ENCODE assay signal across 20 cellular contexts in genomic region chr6:157119502-157120027, GRCh38.
DNase-seq lines count a peak whose midpoint lies in the region; ATAC-seq and TF ChIP-seq lines count a peak whose summit lies in the region.
"Had no signal": no experiment of that assay in that cellular context is flagged by ENCODE, and none has a peak within 500 bp of the region (broad histone marks: within the 10 kb centered on the region; RNA-seq: fewer than 3 reads in every experiment).

No MANE protein-coding gene starts in this region.

- H3K4me1 ChIP-seq in cardiac muscle cell (ENCODE audit: low read depth) (peaks cover 10% of the 10 kb centered on the region), body of pancreas (no peaks in the 10 kb centered on the region)
- no peaks in the 10 kb centered on the region for H3K4me1 ChIP-seq in CD8-positive, alpha-beta T cell (ENCODE audit: insufficient read depth, low read length)

- DNase-seq in cardiac muscle cell (ENCODE audit: low read depth in 1 of 2, low spot score in 1 of 2), result no peak
- no peak for DNase-seq in Right ventricle myocardium inferior (ENCODE audit: missing footprints)
- no peak for DNase-seq in memory B cell (ENCODE audit: low spot score in 2 of 2)
- no peak for DNase-seq in stimulated activated naive B cell treated with anti-CD40 and anti-IgM and Interleukin-4, amounts not matched to agents 10 μg/mL and 1 μg/mL and 100 μg/mL, for 72 hours
- DNase-seq in DMS153 treated with DMSO at 0.1 percent for 48 hours (lab: John Stamatoyannopoulos, UW; ENCODE audit: unreplicated experiment), result no peak
- no peak for DNase-seq in body of pancreas
- DNase-seq in CD8-positive, alpha-beta T cell, result no peak
- DNase-seq: BE2C; CD4-positive, alpha-beta T cell; H7; MM.1S; NCI-H1105; NCI-H2081; NCI-H510A; NCI-H748 treated with DMSO at 0.1 percent for 48 hours; NK-92 treated with Interleukin-12 subunit alpha and Interleukin-12 subunit beta, amount 100 ng/mL, for 24 hours; Right ventricle myocardium superior had no signal

- CTCF ChIA-PET in CD8-positive, alpha-beta T cell (lab: Charles Lee), result no interaction called here

- TF ChIP-seq POLR2A in body of pancreas (IDR thresholded peaks at IDR 0.05), result no peak

- ATAC-seq in Right ventricle myocardium inferior (no peak), memory B cell (ENCODE audit: low read depth) (no peak), body of pancreas (no peak)
- no peak for ATAC-seq in activated T-helper 17 cell treated with anti-CD3 and anti-CD28 coated beads, Interleukin-2, amount 50 U/mL, for 72 hours (replicated peaks)
- ATAC-seq in stimulated activated naive B cell treated with anti-CD40 and anti-IgM and Interleukin-4, amounts not matched to agents 10 μg/mL and 1 μg/mL and 100 μg/mL, for 72 hours (replicated peaks), result no peak
- ATAC-seq in CD8-positive, alpha-beta T cell, result no peak

- H3K27ac Mint-ChIP-seq in activated T-helper 17 cell treated with anti-CD3 and anti-CD28 coated beads, Interleukin-2, amount 50 U/mL, for 72 hours, result peak overlapping the region; percentile 1
- H3K27ac Mint-ChIP-seq in memory B cell, result peak overlapping the region; percentile 18
- peak overlapping the region; percentile 39 for H3K27ac Mint-ChIP-seq in stimulated activated naive B cell treated with anti-CD40 and anti-IgM and Interleukin-4, amounts not matched to agents 10 μg/mL and 1 μg/mL and 100 μg/mL, for 72 hours
- H3K27ac Mint-ChIP-seq in CD8-positive, alpha-beta T cell, result no peak overlapping the region
- H3K27ac Mint-ChIP-seq: CD4-positive, alpha-beta T cell had no signal

- no peak overlapping the region for H3K4me3 Mint-ChIP-seq in activated T-helper 17 cell treated with anti-CD3 and anti-CD28 coated beads, Interleukin-2, amount 50 U/mL, for 72 hours
- no peak overlapping the region for H3K4me3 Mint-ChIP-seq in memory B cell
- no peak overlapping the region for H3K4me3 Mint-ChIP-seq in stimulated activated naive B cell treated with anti-CD40 and anti-IgM and Interleukin-4, amounts not matched to agents 10 μg/mL and 1 μg/mL and 100 μg/mL, for 72 hours
- H3K4me3 Mint-ChIP-seq in CD8-positive, alpha-beta T cell, result no peak overlapping the region
- H3K4me3 Mint-ChIP-seq: CD4-positive, alpha-beta T cell had no signal

- no peaks in the 10 kb centered on the region for H3K9me3 Mint-ChIP-seq in activated T-helper 17 cell treated with anti-CD3 and anti-CD28 coated beads, Interleukin-2, amount 50 U/mL, for 72 hours
- no peaks in the 10 kb centered on the region for H3K9me3 Mint-ChIP-seq in memory B cell
- H3K9me3 Mint-ChIP-seq in stimulated activated naive B cell treated with anti-CD40 and anti-IgM and Interleukin-4, amounts not matched to agents 10 μg/mL and 1 μg/mL and 100 μg/mL, for 72 hours, result no peaks in the 10 kb centered on the region
- no peaks in the 10 kb centered on the region for H3K9me3 Mint-ChIP-seq in CD8-positive, alpha-beta T cell
- H3K9me3 Mint-ChIP-seq: CD4-positive, alpha-beta T cell had no signal

- H3K27ac ChIP-seq in cardiac muscle cell (peak overlapping the region; percentile 15), body of pancreas (no peak overlapping the region)
- H3K27ac ChIP-seq in CD8-positive, alpha-beta T cell (ENCODE audit: low read depth, low read length), result no peak overlapping the region
- H3K27ac ChIP-seq: HL-60, SK-N-MC had no signal

- 72 to 77% methylated on average over 2 to 3 of the region's 3 CpGs for WGBS in body of pancreas, 2 donors

- H3K4me3 ChIP-seq in cardiac muscle cell, result no peak overlapping the region
- H3K4me3 ChIP-seq in body of pancreas, result no peak overlapping the region
- no peak overlapping the region for H3K4me3 ChIP-seq in CD8-positive, alpha-beta T cell (ENCODE audit: low read depth, low read length)
- H3K4me3 ChIP-seq: SK-N-MC had no signal

- H3K27me3 ChIP-seq in cardiac muscle cell (no peaks in the 10 kb centered on the region), body of pancreas (no peaks in the 10 kb centered on the region)
- H3K27me3 ChIP-seq in CD8-positive, alpha-beta T cell (ENCODE audit: insufficient read depth, low read length), result no peaks in the 10 kb centered on the region
- H3K27me3 ChIP-seq: BE2C had no signal

- H3K4me1 Mint-ChIP-seq in activated T-helper 17 cell treated with anti-CD3 and anti-CD28 coated beads, Interleukin-2, amount 50 U/mL, for 72 hours, result peaks cover 4% of the 10 kb centered on the region
- peaks cover 11% of the 10 kb centered on the region for H3K4me1 Mint-ChIP-seq in memory B cell
- H3K4me1 Mint-ChIP-seq in stimulated activated naive B cell treated with anti-CD40 and anti-IgM and Interleukin-4, amounts not matched to agents 10 μg/mL and 1 μg/mL and 100 μg/mL, for 72 hours, result peaks cover 8 to 13% of the 10 kb centered on the region in 2 donors
- peaks cover 16% of the 10 kb centered on the region for H3K4me1 Mint-ChIP-seq in CD8-positive, alpha-beta T cell (ENCODE audit: low read depth)

- H3K36me3 ChIP-seq in cardiac muscle cell (no peaks in the 10 kb centered on the region), body of pancreas (replicated peaks in 1 of 2; ENCODE audit: insufficient read depth in 1 of 2, low read depth in 2 of 2) (no peaks in the 10 kb centered on the region)
- no peaks in the 10 kb centered on the region for H3K36me3 ChIP-seq in CD8-positive, alpha-beta T cell (ENCODE audit: insufficient read depth, low read length)
- H3K36me3 ChIP-seq: BE2C had no signal

- POLR2A ChIA-PET in CD8-positive, alpha-beta T cell (lab: Charles Lee), result no interaction called here

- intact Hi-C loops in Right ventricle myocardium inferior (cut with DNase I), result no loop called here
- intact Hi-C loops in body of pancreas (cut with DNase I), result no loop called here
- intact Hi-C loops in CD8-positive, alpha-beta T cell (cut with DNase I, micrococcal nuclease), result no loop called here

- no peaks in the 10 kb centered on the region for H3K9me3 ChIP-seq in cardiac muscle cell (ENCODE audit: low read depth)
- no peaks in the 10 kb centered on the region for H3K9me3 ChIP-seq in body of pancreas
- H3K9me3 ChIP-seq in CD8-positive, alpha-beta T cell (ENCODE audit: low read length), result no peaks in the 10 kb centered on the region
- H3K9me3 ChIP-seq: BE2C had no signal

- no peak for TF ChIP-seq CTCF in cardiac muscle cell (IDR thresholded peaks at IDR 0.05; ENCODE audit: low read depth, low read length)
- no peak for TF ChIP-seq CTCF in body of pancreas (IDR thresholded peaks at IDR 0.05)
- TF ChIP-seq CTCF in CD8-positive, alpha-beta T cell (IDR thresholded peaks at IDR 0.05), result no peak

- H3K36me3 Mint-ChIP-seq in activated T-helper 17 cell treated with anti-CD3 and anti-CD28 coated beads, Interleukin-2, amount 50 U/mL, for 72 hours (ENCODE audit: low read depth), result peaks cover 11% of the 10 kb centered on the region
- peaks cover 20% of the 10 kb centered on the region for H3K36me3 Mint-ChIP-seq in memory B cell
- peaks cover 16 to 25% of the 10 kb centered on the region in 2 donors for H3K36me3 Mint-ChIP-seq in stimulated activated naive B cell treated with anti-CD40 and anti-IgM and Interleukin-4, amounts not matched to agents 10 μg/mL and 1 μg/mL and 100 μg/mL, for 72 hours
- peaks cover 44% of the 10 kb centered on the region for H3K36me3 Mint-ChIP-seq in CD8-positive, alpha-beta T cell

- H3K27me3 Mint-ChIP-seq in activated T-helper 17 cell treated with anti-CD3 and anti-CD28 coated beads, Interleukin-2, amount 50 U/mL, for 72 hours, result no peaks in the 10 kb centered on the region
- no peaks in the 10 kb centered on the region for H3K27me3 Mint-ChIP-seq in memory B cell
- H3K27me3 Mint-ChIP-seq in stimulated activated naive B cell treated with anti-CD40 and anti-IgM and Interleukin-4, amounts not matched to agents 10 μg/mL and 1 μg/mL and 100 μg/mL, for 72 hours, result no peaks in the 10 kb centered on the region
- no peaks in the 10 kb centered on the region for H3K27me3 Mint-ChIP-seq in CD8-positive, alpha-beta T cell (ENCODE audit: low read depth)
- H3K27me3 Mint-ChIP-seq: CD4-positive, alpha-beta T cell had no signal
